ENCODE assay signal across 9 cellular contexts in genomic region chr1:47424336-47424982, GRCh38. TPM values are rescaled to one million over a fixed set of nuclear protein-coding genes. Genes with fewer than 3 reads are reported as not detected.
DNase-seq lines count a peak whose midpoint lies in the region; ATAC-seq and TF ChIP-seq lines count a peak whose summit lies in the region.
"Had no signal": no experiment of that assay in that cellular context is flagged by ENCODE, and none has a peak within 500 bp of the region (broad histone marks: within the 10 kb centered on the region; RNA-seq: fewer than 3 reads in every experiment).

No MANE protein-coding gene starts in this region.

- no peak overlapping the region for H3K23ac ChIP-seq in H9 (ENCODE audit: insufficient read length, low read depth, low read length)

- no peaks in the 10 kb centered on the region for H3K79me2 ChIP-seq in H9 (ENCODE audit: insufficient read depth, low read length)
- no peaks in the 10 kb centered on the region for H3K79me2 ChIP-seq in osteoblast (ENCODE audit: insufficient read depth, low read length)

- no peaks in the 10 kb centered on the region for H3K36me3 Mint-ChIP-seq in H9 (ENCODE audit: insufficient read depth in 1 of 3, low read depth in 3 of 3)

- H2AK5ac ChIP-seq in H9 (ENCODE audit: insufficient read length, low read length): no peak overlapping the region

- no peak for TF ChIP-seq EP300 in ovary (IDR thresholded peaks at IDR 0.05)

- H3K18ac ChIP-seq in H9 (ENCODE audit: insufficient read length, low read depth, low read length): no peak overlapping the region

- no peak overlapping the region for H3K14ac ChIP-seq in H9 (ENCODE audit: insufficient read depth, low read length)

- DNase-seq in H9: peak; percentile 87
- peak; percentile 39 for DNase-seq in NCI-H774 (lab: John Stamatoyannopoulos, UW)
- DNase-seq in ecto neural progenitor cell (ENCODE audit: low spot score): peak; percentile 74
- DNase-seq in osteoblast (ENCODE audit: insufficient read length, low spot score, missing footprints): peak; percentile 85
- no peak for DNase-seq in ovary

- no peak overlapping the region for H3T11ph ChIP-seq in H9 (ENCODE audit: low read length)

- no peaks in the 10 kb centered on the region for H3K23me2 ChIP-seq in H9 (ENCODE audit: insufficient read length, low read depth, low read length, poor library complexity, severe bottlenecking)

- H3K27ac ChIP-seq in C4-2B: no peak overlapping the region
- H3K27ac ChIP-seq in H9 (ENCODE audit: insufficient read length, low read depth, low read length): no peak overlapping the region
- H3K27ac ChIP-seq in osteoblast (ENCODE audit: low read depth, low read length): no peak overlapping the region
- no peak overlapping the region for H3K27ac ChIP-seq in ovary

- no peak overlapping the region for H2BK5ac ChIP-seq in H9 (ENCODE audit: insufficient read length, low read length)

- no peak overlapping the region for H2BK20ac ChIP-seq in H9 (ENCODE audit: low read depth, low read length, poor library complexity, severe bottlenecking)

- H3K79me1 ChIP-seq in H9 (ENCODE audit: insufficient read depth, low read depth, low read length, poor library complexity, severe bottlenecking): no peaks in the 10 kb centered on the region

- TF ChIP-seq CTCF in C4-2B (conservative IDR thresholded peaks at IDR 0.05): peak; percentile 98
- TF ChIP-seq CTCF in H9 (conservative IDR thresholded peaks at IDR 0.05): peak; percentile 95
- TF ChIP-seq CTCF in osteoblast (IDR thresholded peaks at IDR 0.05; ENCODE audit: extremely low read depth, low read depth, low read length): peak; percentile 98
- TF ChIP-seq CTCF in ovary (IDR thresholded peaks at IDR 0.05): no peak

- peaks cover 1% of the 10 kb centered on the region; the same call in 1 of the 2 replicates for H3K4me1 ChIP-seq in H9 (ENCODE audit: insufficient read depth, low read length)
- H3K4me1 ChIP-seq in osteoblast (ENCODE audit: insufficient read depth, low read length): no peaks in the 10 kb centered on the region
- no peaks in the 10 kb centered on the region for H3K4me1 ChIP-seq in ovary (ENCODE audit: insufficient read depth)

- H3K4me3 ChIP-seq in osteoblast (ENCODE audit: insufficient read depth, low read length) (no peak overlapping the region), ovary (no peak overlapping the region)

- H4K91ac ChIP-seq in H9 (ENCODE audit: insufficient read length, low read depth, low read length): no peak overlapping the region

- peak overlapping the region; percentile 24 for H3K4me2 ChIP-seq in H9 (ENCODE audit: insufficient read depth, insufficient read length, low read length)
- no peak overlapping the region for H3K4me2 ChIP-seq in osteoblast (ENCODE audit: insufficient read depth, low read length)

- H3K4ac ChIP-seq in H9 (ENCODE audit: low read depth, low read length): no peak overlapping the region

- H4K20me1 ChIP-seq in H9 (ENCODE audit: control insufficient read depth, insufficient read depth, insufficient read length) (no peaks in the 10 kb centered on the region), osteoblast (ENCODE audit: insufficient read depth, low read length) (no peaks in the 10 kb centered on the region)

- peak overlapping the region in 1 of 2 experiments; percentile 37; a peak in 2 of 5 replicates for H3K4me3 Mint-ChIP-seq in H9

- H2BK15ac ChIP-seq in H9 (ENCODE audit: low read depth, low read length): no peak overlapping the region

- ATAC-seq in GM19395 (IDR thresholded peaks at IDR 0.05; ENCODE audit: unreplicated experiment) (no peak), HG03354 (IDR thresholded peaks at IDR 0.05; ENCODE audit: poor library complexity, severe bottlenecking, unreplicated experiment) (no peak)

- no CpG with 5 or more reads among the region's 6 CpGs for WGBS in H9 (ENCODE audit: extremely low coverage, insufficient read length, low lambda C conversion rate)
- WGBS in ovary, 3 donors: 2 to 4% (median 4%) methylated on average over 6 of the region's 6 CpGs

- H3K9me3 Mint-ChIP-seq in H9: peaks cover 0 to 3% of the 10 kb centered on the region in 2 experiments; a peak in 1 of 5 replicates

- no peaks in the 10 kb centered on the region for H3K36me3 ChIP-seq in osteoblast (ENCODE audit: insufficient read depth, low read length)
- no peaks in the 10 kb centered on the region for H3K36me3 ChIP-seq in ovary

- intact Hi-C loops in ovary (cut with DNase I): no loop called here

- H3K27me3 ChIP-seq in H9 (ENCODE audit: insufficient read depth, low read length) (peaks cover 32% of the 10 kb centered on the region), osteoblast (ENCODE audit: insufficient read depth, low read length) (no peaks in the 10 kb centered on the region), ovary (no peaks in the 10 kb centered on the region)

- no peak overlapping the region for H4K5ac ChIP-seq in H9 (ENCODE audit: insufficient read length, low read depth, low read length)

- H2AFZ ChIP-seq in H9 (ENCODE audit: low read length) (no peak overlapping the region), osteoblast (ENCODE audit: low read length) (no peak overlapping the region)

- H2BK120ac ChIP-seq in H9 (ENCODE audit: low read depth, low read length, poor library complexity, severe bottlenecking): no peak overlapping the region

- no peak overlapping the region for H3K9ac ChIP-seq in H9 (ENCODE audit: extremely low read depth, insufficient read length, low read length)

- peaks cover 10 to 12% of the 10 kb centered on the region in 2 experiments for H3K4me1 Mint-ChIP-seq in H9

- H3K9me3 ChIP-seq in H9 (ENCODE audit: control insufficient read depth, low read depth, low read length): no peaks in the 10 kb centered on the region
- no peaks in the 10 kb centered on the region for H3K9me3 ChIP-seq in osteoblast (ENCODE audit: low read depth, low read length)
- H3K9me3 ChIP-seq in ovary: no peaks in the 10 kb centered on the region

- no peak for TF ChIP-seq POLR2A in ovary (IDR thresholded peaks at IDR 0.05)

- peaks cover 97% of the 10 kb centered on the region for H3K27me3 Mint-ChIP-seq in H9 (ENCODE audit: low read depth)

- H3K27ac Mint-ChIP-seq in H9: no peak overlapping the region

- no peak overlapping the region for H2BK12ac ChIP-seq in H9 (ENCODE audit: insufficient read length, low read depth, low read length)

- H3K56ac ChIP-seq in H9 (ENCODE audit: insufficient read length, low read depth, low read length): no peak overlapping the region

- no peak overlapping the region for H4K8ac ChIP-seq in H9 (replicated peaks; ENCODE audit: insufficient read length, low read depth, low read length)

RNA-seq across cellular contexts. Expression of gene FOXE3, which starts 8.4 kb away (rescaled TPM):
- total RNA-seq in H9 (2021) (0.11 and 0.15 TPM in 2 replicates), osteoblast (not detected in 2 replicates), ovary (not detected)
- polyA plus RNA-seq in ovary: not detected
- total RNA-seq: subcutaneous adipose tissue had no signal

RNA-seq across cellular contexts. Expression of gene FOXD2, which starts 13.4 kb away (rescaled TPM):
- 0.07 TPM in 1 of 2 replicates, not detected in the other for total RNA-seq in H9 (2021)
- 0.59 and 0.72 TPM in 2 replicates for total RNA-seq in osteoblast
- under 1 TPM in 4 of 7 donors, not detected in 3; 0.07 to 0.18 (median 0.09) TPM for total RNA-seq in ovary
- under 1 TPM; 0.05 to 0.10 TPM for polyA plus RNA-seq in ovary

Comparison
In these comparisons a context has a peak if more than half of its experiments do, and no peak if none do; other contexts are left out.
1. CTCF ChIP-seq: peak in C4-2B (single experiment), H9 (single experiment) and osteoblast (single experiment); none in ovary (0 of 3).
2. DNase-seq: peak in H9 (single experiment), NCI-H774 (single experiment), ecto neural progenitor cell (single experiment) and osteoblast (single experiment); none in ovary (0 of 5).